ENCODE assay signal across 11 cellular contexts in the genomic region with DNA sequence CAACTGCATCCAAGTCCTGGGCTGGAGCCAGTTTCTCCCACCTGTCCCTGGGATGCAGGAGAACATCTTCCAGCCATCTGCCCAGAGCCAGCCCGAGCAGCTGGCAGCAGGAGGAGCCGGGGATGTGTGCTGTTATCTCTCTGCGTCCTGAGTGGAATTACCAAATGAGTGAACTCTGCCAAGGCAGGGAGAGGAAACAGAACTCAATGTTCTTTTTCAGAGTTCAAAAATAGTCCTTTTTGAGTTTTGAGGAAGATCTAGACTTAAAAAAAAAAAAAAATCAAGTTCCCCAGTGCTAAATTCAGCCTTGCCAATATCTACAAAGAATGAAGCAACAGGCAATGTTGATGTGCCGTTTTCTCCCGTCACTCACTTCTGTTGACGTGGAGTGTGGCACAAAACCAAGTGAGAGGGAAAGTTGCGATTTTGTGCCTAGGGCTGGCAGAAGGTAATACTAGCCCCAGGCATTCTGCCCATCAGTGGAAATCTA. TPM values are rescaled to one million over a fixed set of nuclear protein-coding genes. Genes with fewer than 3 reads are reported as not detected.
DNase-seq lines count a peak whose midpoint lies in the region; ATAC-seq and TF ChIP-seq lines count a peak whose summit lies in the region.
"Had no signal": no experiment of that assay in that cellular context is flagged by ENCODE, and none has a peak within 500 bp of the region (broad histone marks: within the 10 kb centered on the region; RNA-seq: fewer than 3 reads in every experiment).

No MANE protein-coding gene starts in this region.

- peak overlapping the region; percentile 59 for H3K27ac Mint-ChIP-seq in chondrocyte (ENCODE audit: unreplicated experiment)
- H3K27ac Mint-ChIP-seq: activated B cell treated with CpG ODN at 0.5 μM for 24 hours had no signal

- no peaks in the 10 kb centered on the region for H3K27me3 ChIP-seq in vagina

- intact Hi-C loops in vagina (cut with DNase I): no loop called here

- H3K4me3 ChIP-seq in vagina: no peak overlapping the region

- H3K4me1 ChIP-seq in vagina: peaks cover 50% of the 10 kb centered on the region

- no peaks in the 10 kb centered on the region for H3K9me3 Mint-ChIP-seq in chondrocyte (ENCODE audit: low read depth)
- H3K9me3 Mint-ChIP-seq: activated B cell treated with CpG ODN at 0.5 μM for 24 hours had no signal

- peaks cover 43% of the 10 kb centered on the region for H3K27me3 Mint-ChIP-seq in chondrocyte (ENCODE audit: low read depth)

- peak overlapping the region; percentile 95 for H3K27ac ChIP-seq in vagina

- H3K36me3 Mint-ChIP-seq in chondrocyte (ENCODE audit: low read depth): peaks cover 2% of the 10 kb centered on the region

- H3K4me1 Mint-ChIP-seq in chondrocyte (ENCODE audit: low read depth): peaks cover 17% of the 10 kb centered on the region
- H3K4me1 Mint-ChIP-seq: activated B cell treated with CpG ODN at 0.5 μM for 24 hours had no signal

- DNase-seq in SIG-M5 treated with dmso at 0.1 percent for 504 hours (lab: John Stamatoyannopoulos, UW; ENCODE audit: unreplicated experiment) (peak; percentile 50), SIG-M5 (lab: John Stamatoyannopoulos, UW) (no peak), chondrocyte (ENCODE audit: low spot score) (no peak), midbrain (lab: John Stamatoyannopoulos, UW) (peak; percentile 70), vagina (ENCODE audit: extremely low spot score in 2 of 2) (no peak), NCI-H526 (lab: John Stamatoyannopoulos, UW) (no peak)
- DNase-seq: ACHN, activated B cell treated with CpG ODN at 0.5 μM for 24 hours had no signal

- TF ChIP-seq CTCF in chondrocyte (IDR thresholded peaks at IDR 0.05) (no peak), vagina (IDR thresholded peaks at IDR 0.05) (no peak)

- H3K9me3 ChIP-seq in vagina: no peaks in the 10 kb centered on the region

- no peak for TF ChIP-seq POLR2A in vagina (IDR thresholded peaks at IDR 0.05)

- ATAC-seq in HG03457 (IDR thresholded peaks at IDR 0.05; ENCODE audit: unreplicated experiment) (no peak), GM18870 (IDR thresholded peaks at IDR 0.05; ENCODE audit: unreplicated experiment) (no peak)

- H3K36me3 ChIP-seq in vagina: no peaks in the 10 kb centered on the region

- H3K4me3 Mint-ChIP-seq in chondrocyte (ENCODE audit: unreplicated experiment): no peak overlapping the region
- H3K4me3 Mint-ChIP-seq: activated B cell treated with CpG ODN at 0.5 μM for 24 hours had no signal

RNA-seq across cellular contexts. Expression of gene TMOD1, which starts 56.2 kb away (rescaled TPM):
- total RNA-seq in chondrocyte (0.17 to 1.3 TPM (median 1.3 TPM) in 3 replicates), vagina (21.1 TPM)
- total RNA-seq: bronchial epithelial cell had no signal

Comparison
In these comparisons a context has a peak if more than half of its experiments do, and no peak if none do; other contexts are left out.
1. DNase-seq: peak in SIG-M5 treated with dmso at 0.1 percent for 504 hours (single experiment) and midbrain (single experiment); none in SIG-M5 (single experiment), chondrocyte (single experiment), vagina (0 of 2) and NCI-H526 (0 of 2).